Comparison of ENCODE assay signal across 16 cellular contexts in the genomic region with DNA sequence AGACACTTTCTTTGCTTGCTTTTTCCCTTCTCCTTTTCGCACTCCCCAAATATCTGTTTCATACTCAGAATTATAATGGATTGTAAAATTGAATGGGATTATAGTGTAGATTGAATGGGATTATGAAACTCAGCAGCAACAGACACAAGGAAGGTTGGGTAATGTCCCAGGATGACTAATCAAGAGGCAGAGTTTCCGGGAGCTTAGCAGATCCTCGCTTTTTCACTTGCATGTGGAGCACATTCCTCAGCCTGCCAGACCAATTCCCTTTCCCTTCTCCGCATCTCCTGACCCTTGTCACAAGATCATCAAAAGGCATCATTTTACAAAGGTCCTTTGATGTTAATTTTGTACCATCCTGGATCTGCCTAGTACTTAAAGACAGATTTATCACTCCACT.
DNase-seq lines count a peak whose midpoint lies in the region; ATAC-seq and TF ChIP-seq lines count a peak whose summit lies in the region.
"Had no signal": no experiment of that assay in that cellular context is flagged by ENCODE, and none has a peak within 500 bp of the region (broad histone marks: within the 10 kb centered on the region; RNA-seq: fewer than 3 reads in every experiment).

No MANE protein-coding gene starts in this region.

- H3K4me1 Mint-ChIP-seq in effector memory CD8-positive, alpha-beta T cell (ENCODE audit: low read depth in 2 of 2) = no peaks in the 10 kb centered on the region

- DNase-seq in AG10803 (ENCODE audit: low read depth) (peak; percentile 84), HPDE6-E6E7 (ENCODE audit: extremely low spot score) (peak; percentile 25), amniotic epithelial cell (ENCODE audit: low read depth) (peak; percentile 87), hepatic stellate cell (ENCODE audit: low spot score) (peak; percentile 47), ACHN (no peak), NCI-H1092 (lab: John Stamatoyannopoulos, UW) (no peak)
- no peak for DNase-seq in effector memory CD8-positive, alpha-beta T cell
- DNase-seq: DMS153, heart left ventricle, NCI-H446, ovary, spleen had no signal

- TF ChIP-seq CTCF in AG10803 (conservative IDR thresholded peaks at IDR 0.05; ENCODE audit: low read length) = no peak

- no peak for ATAC-seq in HG03175 (IDR thresholded peaks at IDR 0.05; ENCODE audit: unreplicated experiment)
- no peak for ATAC-seq in effector memory CD8-positive, alpha-beta T cell (replicated peaks)
- ATAC-seq: body of pancreas, GM12878, heart left ventricle had no signal

- no peaks in the 10 kb centered on the region for H3K36me3 Mint-ChIP-seq in effector memory CD8-positive, alpha-beta T cell (ENCODE audit: insufficient read depth)

- in situ Hi-C loops in ACHN (cut with HindIII; ENCODE audit: low pct_ligation_motif_present, low pct_unique_long_range_greater_than_20kb, low sequenced_read_pairs) = no loop called here

- H3K27ac Mint-ChIP-seq in effector memory CD8-positive, alpha-beta T cell = no peak overlapping the region

- no peak overlapping the region for H3K4me3 ChIP-seq in AG10803 (ENCODE audit: low read length)
- H3K4me3 ChIP-seq: BLaER1, body of pancreas, GM12878, heart left ventricle, ovary, spleen had no signal

- no peak overlapping the region for H3K4me3 Mint-ChIP-seq in effector memory CD8-positive, alpha-beta T cell

- H3K27me3 Mint-ChIP-seq in effector memory CD8-positive, alpha-beta T cell = peaks cover 0 to 22% of the 10 kb centered on the region in 2 donors

- H3K9me3 Mint-ChIP-seq in effector memory CD8-positive, alpha-beta T cell = peaks cover 0 to 3% of the 10 kb centered on the region in 2 donors

Comparison
In these comparisons a context has a peak if more than half of its experiments do, and no peak if none do; other contexts are left out.
1. DNase-seq: peak in AG10803 (single experiment), HPDE6-E6E7 (single experiment), amniotic epithelial cell (single experiment) and hepatic stellate cell (single experiment); none in ACHN (single experiment), NCI-H1092 (single experiment) and effector memory CD8-positive, alpha-beta T cell (0 of 3).